ENCODE assay signal across 8 cellular contexts in genomic region chr12:113422030-113422900, GRCh38. TPM values are rescaled to one million over a fixed set of nuclear protein-coding genes. Genes with fewer than 3 reads are reported as not detected.
DNase-seq lines count a peak whose midpoint lies in the region; ATAC-seq and TF ChIP-seq lines count a peak whose summit lies in the region.

A gene with protein sequence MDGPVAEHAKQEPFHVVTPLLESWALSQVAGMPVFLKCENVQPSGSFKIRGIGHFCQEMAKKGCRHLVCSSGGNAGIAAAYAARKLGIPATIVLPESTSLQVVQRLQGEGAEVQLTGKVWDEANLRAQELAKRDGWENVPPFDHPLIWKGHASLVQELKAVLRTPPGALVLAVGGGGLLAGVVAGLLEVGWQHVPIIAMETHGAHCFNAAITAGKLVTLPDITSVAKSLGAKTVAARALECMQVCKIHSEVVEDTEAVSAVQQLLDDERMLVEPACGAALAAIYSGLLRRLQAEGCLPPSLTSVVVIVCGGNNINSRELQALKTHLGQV (plus strand): TSS chr12:113422380. CDS start chr12:113427983, 5,603 bp downstream.

- peak; percentile 29 to 34 for TF ChIP-seq POLR2A in Peyer's patch (IDR thresholded peaks at IDR 0.05)

- peak within 1 kb of the TSS; percentile 88 for H3K27ac Mint-ChIP-seq in central memory CD8-positive, alpha-beta T cell (ENCODE audit: low read depth)

- DNase-seq in GDM1 (lab: John Stamatoyannopoulos, UW) (peak; percentile 94), Peyer's patch (peak; percentile 19 to 79 (median 73)), kidney epithelial cell (ENCODE audit: low read depth) (peak; percentile 85), NCI-H187 (lab: John Stamatoyannopoulos, UW) (no peak)
- peak in 1 of 2 donors; percentile 11 for DNase-seq in central memory CD8-positive, alpha-beta T cell (ENCODE audit: low spot score in 2 of 2)
- DNase-seq in stimulated activated CD4-positive, alpha-beta T cell treated with anti-CD3 and anti-CD28 coated beads, Interleukin-1b, Interleukin-23, amount 100 ng/mL, for 48 hours = peak; percentile 45

- H3K9me3 Mint-ChIP-seq in central memory CD8-positive, alpha-beta T cell = no peaks in the 10 kb centered on the region

- H3K4me3 Mint-ChIP-seq in central memory CD8-positive, alpha-beta T cell = peak within 1 kb of the TSS; percentile 95

- TF ChIP-seq CTCF in Peyer's patch (IDR thresholded peaks at IDR 0.05) (no peak), kidney epithelial cell (IDR thresholded peaks at IDR 0.05; ENCODE audit: insufficient read depth, low read length, poor library complexity, severe bottlenecking) (no peak)

- H3K9me3 ChIP-seq in Peyer's patch = no peaks in the 10 kb centered on the region

- H3K27me3 Mint-ChIP-seq in central memory CD8-positive, alpha-beta T cell = peaks cover 28% of the 10 kb centered on the region

- peak within 1 kb of the TSS; percentile 13 to 73 (median 57) for H3K27ac ChIP-seq in Peyer's patch

- no peaks in the 10 kb centered on the region for H3K36me3 ChIP-seq in Peyer's patch
- no peaks in the 10 kb centered on the region for H3K36me3 ChIP-seq in kidney epithelial cell (ENCODE audit: control insufficient read depth, insufficient read depth, low read length)

- peak; percentile 91 for ATAC-seq in GM21381 (IDR thresholded peaks at IDR 0.05; ENCODE audit: unreplicated experiment)
- peak; percentile 93 for ATAC-seq in HG03571 (IDR thresholded peaks at IDR 0.05; ENCODE audit: unreplicated experiment)
- ATAC-seq in central memory CD8-positive, alpha-beta T cell (replicated peaks; ENCODE audit: extremely low read depth, poor library complexity, severe bottlenecking) = peak; percentile 75

- H3K4me1 Mint-ChIP-seq in central memory CD8-positive, alpha-beta T cell = peaks cover 7% of the 10 kb centered on the region

- H3K27me3 ChIP-seq in Peyer's patch (no peaks in the 10 kb centered on the region), kidney epithelial cell (ENCODE audit: control insufficient read depth, insufficient read depth, low read length) (no peaks in the 10 kb centered on the region)

- H3K4me3 ChIP-seq in Peyer's patch (peak within 1 kb of the TSS; percentile 14 to 60 (median 39)), kidney epithelial cell (ENCODE audit: low read depth, low read length) (peak within 1 kb of the TSS; percentile 62)

- H3K4me1 ChIP-seq in Peyer's patch = peaks cover 0 to 17% (median 2%) of the 10 kb centered on the region in 4 donors

- H3K36me3 Mint-ChIP-seq in central memory CD8-positive, alpha-beta T cell (ENCODE audit: insufficient read depth) = no peaks in the 10 kb centered on the region

RNA-seq across cellular contexts. Expression of the gene that starts here (rescaled TPM):
- total RNA-seq in Peyer's patch (10 to 100 TPM in 3 of 4 donors, 1 to 10 TPM in 1; 7.5 to 21.5 (median 11.4) TPM), kidney epithelial cell (9.1 and 14.5 TPM in 2 replicates)

Comparison
In these comparisons a context has a peak if more than half of its experiments do, and no peak if none do; other contexts are left out.
1. DNase-seq: peak in GDM1 (single experiment), Peyer's patch (3 of 3), kidney epithelial cell (single experiment) and stimulated activated CD4-positive, alpha-beta T cell treated with anti-CD3 and anti-CD28 coated beads, Interleukin-1b, Interleukin-23, amount 100 ng/mL, for 48 hours (single experiment); none in NCI-H187 (0 of 2).
2. Peak in every context shown above with its lines, with median percentiles within 50 percentile points of each other: ATAC-seq.